9 cellular contexts compared by ENCODE assay signal in the genomic region with DNA sequence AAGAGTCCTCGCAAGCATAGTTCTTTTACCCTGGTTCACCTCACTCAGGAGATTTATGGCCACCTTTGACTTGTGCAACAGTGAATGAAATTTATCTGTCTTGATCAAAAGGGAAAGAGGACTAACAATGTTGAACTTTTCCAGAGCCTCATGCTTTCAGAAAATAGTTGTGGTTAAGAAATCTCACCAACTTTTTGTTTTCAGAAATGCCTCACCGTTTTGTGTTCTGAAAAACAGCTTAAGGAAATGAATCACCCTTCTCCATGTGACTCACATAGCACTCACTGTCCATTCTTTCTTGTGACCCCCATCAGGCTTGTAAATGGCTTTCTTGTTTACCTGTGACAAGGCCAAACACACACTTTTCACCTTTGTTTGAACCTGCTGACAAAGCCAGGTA.
DNase-seq lines count a peak whose midpoint lies in the region; ATAC-seq and TF ChIP-seq lines count a peak whose summit lies in the region.
"Had no signal": no experiment of that assay in that cellular context is flagged by ENCODE, and none has a peak within 500 bp of the region (broad histone marks: within the 10 kb centered on the region; RNA-seq: fewer than 3 reads in every experiment).

No MANE protein-coding gene starts in this region.

- intact Hi-C loops in dorsolateral prefrontal cortex (cut with DNase I), result loop anchor here (5.0 to 10.0 kb wide), 2 partner anchors 150 to 177 kb away; a partner anchor contains a TSS

- no peak for TF ChIP-seq CTCF in dorsolateral prefrontal cortex (IDR thresholded peaks at IDR 0.05 in 54 of 56, conservative IDR thresholded peaks at IDR 0.05 in 2 of 56; ENCODE audit: low read depth in 1 of 56, partially characterized antibody in 56 of 56)

- peaks cover 0 to 19% (median 16%) of the 10 kb centered on the region in 3 donors for H3K4me1 Mint-ChIP-seq in T-cell

- H3K27me3 ChIP-seq in dorsolateral prefrontal cortex, result no peaks in the 10 kb centered on the region

- peak overlapping the region; percentile 25 to 79 for H3K27ac Mint-ChIP-seq in T-cell

- no peak overlapping the region for H3K4me3 Mint-ChIP-seq in T-cell

- DNase-seq in T-cell (no peak), islet precursor cell (peak; percentile 83), germinal center (ENCODE audit: low spot score) (no peak), NCI-H2029 treated with DMSO at 0.1 percent for 48 hours (lab: John Stamatoyannopoulos, UW) (no peak), putamen (ENCODE audit: low spot score) (no peak), dorsolateral prefrontal cortex (no peak)

- ATAC-seq in GM18519 (IDR thresholded peaks at IDR 0.05; ENCODE audit: low FRiP score, unreplicated experiment) (peak; percentile 63), HG02885 (IDR thresholded peaks at IDR 0.05; ENCODE audit: poor library complexity, unreplicated experiment) (peak; percentile 65), T-cell (replicated peaks in 1 of 4) (peak in 2 of 4 experiments; percentile 41 to 77)

- H3K4me3 ChIP-seq in dorsolateral prefrontal cortex, result no peak overlapping the region

- H3K36me3 Mint-ChIP-seq in T-cell, result no peaks in the 10 kb centered on the region

- POLR2A ChIA-PET in T-cell (lab: Charles Lee), result no interaction called here

- H3K9me3 Mint-ChIP-seq in T-cell, result no peaks in the 10 kb centered on the region

- CTCF ChIA-PET in T-cell (lab: Charles Lee), result interaction anchor here (0.6 to 1.5 kb wide), 7 partner anchors 106 to 449 kb away, joined by 3 to 8 read pairs (median 7); no protein-coding TSS in a partner anchor

- peaks cover 0 to 3% of the 10 kb centered on the region in 2 donors for H3K27me3 Mint-ChIP-seq in T-cell

- H3K27ac ChIP-seq in dorsolateral prefrontal cortex, result no peak overlapping the region
- H3K27ac ChIP-seq: parathyroid adenoma had no signal
